ENCODE assay signal across 15 cellular contexts in the genomic region with DNA sequence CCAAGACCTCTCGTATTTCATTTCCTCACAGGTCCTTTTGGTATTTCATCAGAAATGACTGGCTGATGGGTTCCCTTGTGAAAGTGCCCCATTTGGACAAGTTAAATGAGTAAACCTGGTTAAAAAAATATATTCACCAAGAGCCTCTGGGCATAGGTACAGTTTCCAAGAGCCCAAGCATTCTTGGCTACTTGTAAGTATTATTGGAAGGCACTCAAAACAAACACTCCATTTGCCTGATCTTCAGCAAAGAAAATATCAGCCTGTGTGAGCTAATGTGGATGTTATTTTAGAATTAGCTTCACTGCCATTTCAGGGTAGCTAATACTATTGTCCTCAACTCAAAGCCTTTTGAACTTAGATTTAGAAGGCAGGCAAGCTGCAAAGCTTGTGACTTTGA.
DNase-seq lines count a peak whose midpoint lies in the region; ATAC-seq and TF ChIP-seq lines count a peak whose summit lies in the region.
"Had no signal": no experiment of that assay in that cellular context is flagged by ENCODE, and none has a peak within 500 bp of the region (broad histone marks: within the 10 kb centered on the region; RNA-seq: fewer than 3 reads in every experiment).

No MANE protein-coding gene starts in this region.

- WGBS in right cardiac atrium = 60% methylated on average over 1 of the region's 1 CpG
- 41 to 67% methylated on average over 1 of the region's 1 CpG for WGBS in body of pancreas, 2 donors
- 5% methylated on average over 1 of the region's 1 CpG for WGBS in aorta, 2 donors

- H3K4me3 ChIP-seq in right cardiac atrium (ENCODE audit: low read length) (no peak overlapping the region), body of pancreas (no peak overlapping the region), aorta (ENCODE audit: low read length in 2 of 2) (no peak overlapping the region)
- H3K4me3 ChIP-seq: BLaER1 treated with 17β-estradiol and CSF1 and Interleukin-3, amounts not matched to agents 10 nM and 100 nM; smooth muscle cell had no signal

- H3K4me1 ChIP-seq in right cardiac atrium (ENCODE audit: control insufficient read depth, insufficient read depth, low read length) (no peaks in the 10 kb centered on the region), body of pancreas (peaks cover 7% of the 10 kb centered on the region), aorta (ENCODE audit: control insufficient read depth in 1 of 2, insufficient read depth in 2 of 2, low read length in 2 of 2) (peaks cover 4 to 6% of the 10 kb centered on the region in 2 donors)
- H3K4me1 ChIP-seq: BLaER1 treated with 17β-estradiol and CSF1 and Interleukin-3, amounts not matched to agents 10 nM and 100 nM had no signal

- H3K36me3 ChIP-seq in body of pancreas (replicated peaks in 1 of 2; ENCODE audit: insufficient read depth in 1 of 2, low read depth in 2 of 2) = no peaks in the 10 kb centered on the region
- no peaks in the 10 kb centered on the region for H3K36me3 ChIP-seq in aorta (ENCODE audit: control insufficient read depth in 1 of 2, insufficient read depth in 2 of 2, low read length in 1 of 2)
- H3K36me3 ChIP-seq: BLaER1 treated with 17β-estradiol and CSF1 and Interleukin-3, amounts not matched to agents 10 nM and 100 nM had no signal

- H3K27me3 ChIP-seq in right cardiac atrium (ENCODE audit: control insufficient read depth, insufficient read depth) = no peaks in the 10 kb centered on the region
- H3K27me3 ChIP-seq in body of pancreas = no peaks in the 10 kb centered on the region
- H3K27me3 ChIP-seq in aorta (ENCODE audit: control insufficient read depth in 1 of 2, insufficient read depth in 2 of 2, low read length in 1 of 2) = no peaks in the 10 kb centered on the region

- CTCF ChIA-PET in activated CD4-positive, alpha-beta T cell treated with anti-CD3 and anti-CD28 coated beads for 36 hours (lab: Charles Lee) = no interaction called here

- intact Hi-C loops in right cardiac atrium (cut with DNase I) = no loop called here
- intact Hi-C loops in Right ventricle myocardium inferior (cut with DNase I) = no loop called here
- intact Hi-C loops in body of pancreas (cut with DNase I) = no loop called here
- intact Hi-C loops in aorta (cut with DNase I) = no loop called here
- intact Hi-C loops in activated CD4-positive, alpha-beta T cell treated with anti-CD3 and anti-CD28 coated beads for 36 hours (cut with DNase I, micrococcal nuclease) = no loop called here

- H3K9me3 ChIP-seq in right cardiac atrium (ENCODE audit: control insufficient read depth, low read length) = no peaks in the 10 kb centered on the region
- H3K9me3 ChIP-seq in body of pancreas = no peaks in the 10 kb centered on the region
- H3K9me3 ChIP-seq in aorta (ENCODE audit: control insufficient read depth, low read length) = no peaks in the 10 kb centered on the region

- no peak overlapping the region for H3K27ac Mint-ChIP-seq in endothelial cell (ENCODE audit: unreplicated experiment)
- no peak overlapping the region for H3K27ac Mint-ChIP-seq in activated CD4-positive, alpha-beta T cell treated with anti-CD3 and anti-CD28 coated beads for 36 hours
- H3K27ac Mint-ChIP-seq: activated CD8-positive, alpha-beta T cell treated with anti-CD3 and anti-CD28 coated beads, Interleukin-2, amount 10 ng/mL, durations not matched to agents 7 days and 5 days had no signal

- no peaks in the 10 kb centered on the region for H3K27me3 Mint-ChIP-seq in endothelial cell (ENCODE audit: unreplicated experiment)
- H3K27me3 Mint-ChIP-seq in activated CD4-positive, alpha-beta T cell treated with anti-CD3 and anti-CD28 coated beads for 36 hours = peaks cover 7% of the 10 kb centered on the region

- TF ChIP-seq CTCF in body of pancreas (IDR thresholded peaks at IDR 0.05) (no peak), endothelial cell (IDR thresholded peaks at IDR 0.05; ENCODE audit: unreplicated experiment) (no peak)

- POLR2A ChIA-PET in activated CD4-positive, alpha-beta T cell treated with anti-CD3 and anti-CD28 coated beads for 36 hours (lab: Charles Lee) = no interaction called here

- H3K9me3 Mint-ChIP-seq in endothelial cell (ENCODE audit: unreplicated experiment) = no peaks in the 10 kb centered on the region
- no peaks in the 10 kb centered on the region for H3K9me3 Mint-ChIP-seq in activated CD4-positive, alpha-beta T cell treated with anti-CD3 and anti-CD28 coated beads for 36 hours (ENCODE audit: low read depth)

- TF ChIP-seq POLR2A in body of pancreas (IDR thresholded peaks at IDR 0.05) = no peak

- ATAC-seq in right cardiac atrium (peak; percentile 73 to 76), Right ventricle myocardium inferior (no peak), body of pancreas (peak; percentile 63), aorta (ENCODE audit: low FRiP score) (peak; percentile 48)
- ATAC-seq in activated CD4-positive, alpha-beta T cell treated with anti-CD3 and anti-CD28 coated beads for 36 hours = no peak
- ATAC-seq: activated CD8-positive, alpha-beta T cell treated with anti-CD3 and anti-CD28 coated beads, Interleukin-2, amount 10 ng/mL, durations not matched to agents 7 days and 5 days; HCT116 had no signal

- DNase-seq in right cardiac atrium (no peak), Right ventricle myocardium inferior (ENCODE audit: missing footprints) (no peak), body of pancreas (no peak), kidney tubule cell (ENCODE audit: low spot score) (peak; percentile 39), aorta (no peak), endothelial cell (ENCODE audit: low spot score) (no peak), OCI-M2 (lab: John Stamatoyannopoulos, UW; ENCODE audit: unreplicated experiment) (no peak)
- DNase-seq in activated CD4-positive, alpha-beta T cell treated with anti-CD3 and anti-CD28 coated beads for 36 hours = no peak
- DNase-seq: activated CD8-positive, alpha-beta T cell treated with anti-CD3 and anti-CD28 coated beads, Interleukin-2, amount 10 ng/mL, durations not matched to agents 7 days and 5 days; Karpas-422; NCI-H446 treated with DMSO at 0.1 percent for 48 hours; SW 1271 had no signal

- H3K36me3 Mint-ChIP-seq in endothelial cell (ENCODE audit: low read depth, unreplicated experiment) = no peaks in the 10 kb centered on the region
- H3K36me3 Mint-ChIP-seq in activated CD4-positive, alpha-beta T cell treated with anti-CD3 and anti-CD28 coated beads for 36 hours (ENCODE audit: low read depth) = no peaks in the 10 kb centered on the region

- H3K4me1 Mint-ChIP-seq in endothelial cell (ENCODE audit: unreplicated experiment) = peaks cover 3% of the 10 kb centered on the region
- H3K4me1 Mint-ChIP-seq in activated CD4-positive, alpha-beta T cell treated with anti-CD3 and anti-CD28 coated beads for 36 hours = no peaks in the 10 kb centered on the region

- no peak overlapping the region for H3K27ac ChIP-seq in right cardiac atrium (ENCODE audit: low read length)
- H3K27ac ChIP-seq in body of pancreas = peak overlapping the region in 1 of 4 donors; percentile 30
- peak overlapping the region in 1 of 2 donors; percentile 84 for H3K27ac ChIP-seq in aorta (ENCODE audit: low read depth in 1 of 2, low read length in 2 of 2)
- H3K27ac ChIP-seq: BLaER1 treated with 17β-estradiol and CSF1 and Interleukin-3, amounts not matched to agents 10 nM and 100 nM had no signal

- H3K4me3 Mint-ChIP-seq in endothelial cell (ENCODE audit: unreplicated experiment) = no peak overlapping the region
- H3K4me3 Mint-ChIP-seq in activated CD4-positive, alpha-beta T cell treated with anti-CD3 and anti-CD28 coated beads for 36 hours = no peak overlapping the region
- H3K4me3 Mint-ChIP-seq: activated CD8-positive, alpha-beta T cell treated with anti-CD3 and anti-CD28 coated beads, Interleukin-2, amount 10 ng/mL, durations not matched to agents 7 days and 5 days had no signal

Comparison
In these comparisons a context has a peak if more than half of its experiments do, and no peak if none do; other contexts are left out.
1. ATAC-seq: peak in right cardiac atrium (2 of 2), body of pancreas (single experiment) and aorta (single experiment); none in Right ventricle myocardium inferior (single experiment) and activated CD4-positive, alpha-beta T cell treated with anti-CD3 and anti-CD28 coated beads for 36 hours (single experiment).